ENCODE assay signal across 20 cellular contexts in genomic region chr15:68290715-68291114, GRCh38.
"Had no signal": no experiment of that assay in that cellular context is flagged by ENCODE, and none has a peak within 500 bp of the region (broad histone marks: within the 10 kb centered on the region; RNA-seq: fewer than 3 reads in every experiment).

No MANE protein-coding gene starts in this region.

- ATAC-seq: activated CD4-positive, CD25-positive, alpha-beta regulatory T cell treated with anti-CD3 and anti-CD28 coated beads, Interleukin-2, amount 50 U/mL, for 24 hours; activated CD8-positive, alpha-beta memory T cell treated with anti-CD3 and anti-CD28 coated beads, Interleukin-2, amount 10 ng/mL, durations not matched to agents 7 days and 5 days; activated CD8-positive, alpha-beta T cell treated with anti-CD3 and anti-CD28 coated beads, Interleukin-2, amount 10 ng/mL, durations not matched to agents 7 days and 5 days; activated naive CD4-positive, alpha-beta T cell treated with anti-CD3 and anti-CD28 coated beads, Interleukin-2, amount 50 U/mL, for 72 hours; body of pancreas; left lung had no signal

- DNase-seq: activated CD8-positive, alpha-beta memory T cell treated with anti-CD3 and anti-CD28 coated beads, Interleukin-2, amount 10 ng/mL, durations not matched to agents 7 days and 5 days; activated CD8-positive, alpha-beta T cell treated with anti-CD3 and anti-CD28 coated beads, Interleukin-2, amount 10 ng/mL, durations not matched to agents 7 days and 5 days; activated T-cell treated with anti-CD3 and anti-CD28 coated beads, Interleukin-2, amount 50 U/mL, for 48 hours; adrenal gland; aorta; body of pancreas; kidney glomerular epithelial cell; left lung; retina; stimulated activated CD4-positive, alpha-beta T cell treated with anti-CD3 and anti-CD28 coated beads, Interleukin-15, amount 100 ng/mL, for 24 hours; stimulated activated CD4-positive, alpha-beta T cell treated with anti-CD3 and anti-CD28 coated beads, Interleukin-2, amount 100 ng/mL, for 24 hours; stimulated activated naive CD4-positive, alpha-beta T cell had no signal

- H3K27me3 Mint-ChIP-seq: activated CD8-positive, alpha-beta memory T cell treated with anti-CD3 and anti-CD28 coated beads, Interleukin-2, amount 10 ng/mL, durations not matched to agents 7 days and 5 days; progenitor cell of endocrine pancreas had no signal

- H3K9me3 ChIP-seq: adrenal gland, body of pancreas, left lung, suprapubic skin, tibial nerve had no signal

- H3K4me3 Mint-ChIP-seq: activated CD8-positive, alpha-beta memory T cell treated with anti-CD3 and anti-CD28 coated beads, Interleukin-2, amount 10 ng/mL, durations not matched to agents 7 days and 5 days; activated CD8-positive, alpha-beta T cell treated with anti-CD3 and anti-CD28 coated beads, Interleukin-2, amount 10 ng/mL, durations not matched to agents 7 days and 5 days; nephron had no signal

- H3K9me3 Mint-ChIP-seq: activated naive CD4-positive, alpha-beta T cell treated with anti-CD3 and anti-CD28 coated beads, Interleukin-2, amount 50 U/mL, for 72 hours; activated T-helper 2 cell treated with anti-CD3 and anti-CD28 coated beads, Interferon-gamma antibody, Interleukin-2, Interleukin-4, amounts not matched to agents 10 μg/mL and 5 μg/mL and 100 μg/mL, durations not matched to agents 14 hours and 24 hours and 36 hours; nephron had no signal

- H3K27ac ChIP-seq: adrenal gland, body of pancreas, left lung, suprapubic skin, tibial nerve, VCaP had no signal

- H3K27me3 ChIP-seq: adrenal gland, body of pancreas, left lung, suprapubic skin, tibial nerve had no signal

- H3K27ac Mint-ChIP-seq: activated CD8-positive, alpha-beta T cell treated with anti-CD3 and anti-CD28 coated beads, Interleukin-2, amount 10 ng/mL, durations not matched to agents 7 days and 5 days; activated T-helper 2 cell treated with anti-CD3 and anti-CD28 coated beads, Interferon-gamma antibody, Interleukin-2, Interleukin-4, amounts not matched to agents 10 μg/mL and 5 μg/mL and 100 μg/mL, durations not matched to agents 14 hours and 24 hours and 36 hours; nephron; progenitor cell of endocrine pancreas had no signal

- H3K4me3 ChIP-seq: adrenal gland, body of pancreas, left lung, suprapubic skin, tibial nerve had no signal
